19 cellular contexts compared by ENCODE assay signal in genomic region chr22:49535527-49536125, GRCh38.
"Had no signal": no experiment of that assay in that cellular context is flagged by ENCODE, and none has a peak within 500 bp of the region (broad histone marks: within the 10 kb centered on the region; RNA-seq: fewer than 3 reads in every experiment).

No MANE protein-coding gene starts in this region.

- H3K36me3 ChIP-seq: adrenal gland, heart left ventricle, thoracic aorta, uterus had no signal

- H3K4me3 ChIP-seq: adrenal gland, coronary artery, heart left ventricle, thoracic aorta, uterus had no signal

- H3K27me3 ChIP-seq: adrenal gland, uterus had no signal

- DNase-seq: activated CD4-positive, alpha-beta T cell treated with anti-CD3 and anti-CD28 coated beads for 36 hours; activated CD8-positive, alpha-beta memory T cell treated with anti-CD3 and anti-CD28 coated beads, Interleukin-2, amount 50 U/mL, for 4 hours; activated CD8-positive, alpha-beta T cell treated with anti-CD3 and anti-CD28 coated beads for 36 hours; activated naive CD4-positive, alpha-beta T cell; activated T-cell treated with anti-CD3 and anti-CD28 coated beads, Interleukin-2, amount 50 U/mL, for 72 hours; caudate nucleus; effector CD8-positive, alpha-beta T cell; kidney glomerular epithelial cell; stimulated activated CD4-positive, alpha-beta T cell treated with anti-CD3 and anti-CD28 coated beads, Interleukin-2, amount 100 ng/mL, for 48 hours; stimulated activated CD8-positive, alpha-beta memory T cell treated with anti-CD3 and anti-CD28 coated beads, Interleukin-4, amount 100 ng/mL, for 48 hours; T-cell; T1000; uterus had no signal

- ATAC-seq: activated CD4-positive, alpha-beta T cell treated with anti-CD3 and anti-CD28 coated beads for 36 hours; activated CD8-positive, alpha-beta T cell treated with anti-CD3 and anti-CD28 coated beads for 36 hours; activated T-cell treated with anti-CD3 and anti-CD28 coated beads, Interleukin-2, amount 50 U/mL, for 72 hours; heart left ventricle; natural killer cell; T-cell had no signal

- H3K4me1 ChIP-seq: adrenal gland, heart left ventricle, uterus had no signal

- H3K27ac ChIP-seq: adrenal gland, coronary artery, heart left ventricle, thoracic aorta, uterus had no signal

- FAIRE-seq: frontal cortex had no signal

- H3K9me3 ChIP-seq: adrenal gland, heart left ventricle, thoracic aorta, uterus had no signal
